Comparison of ENCODE assay signal across 2 cellular contexts in genomic region chr18:9835796-9836195, GRCh38.
TF ChIP-seq lines count a peak whose summit lies in the region.

No MANE protein-coding gene starts in this region.

TF ChIP-seq in SK-N-SH, 30 proteins besides CTCF, POLR2A, EP300 and RAD21 (continued from another document):
- TF ChIP-seq FOXM1 (IDR thresholded peaks at IDR 0.05; ENCODE audit: low read depth) (no peak), MEF2A (IDR thresholded peaks at IDR 0.05; ENCODE audit: borderline replicate concordance, low read depth) (no peak), REST (IDR thresholded peaks at IDR 0.05; ENCODE audit: low read depth, low read length) (no peak), PBX3 (IDR thresholded peaks at IDR 0.05) (no peak), RFX5 (IDR thresholded peaks at IDR 0.05; ENCODE audit: low read length) (no peak)

TF ChIP-seq in SK-N-SH treated with all-trans-retinoic acid at 6 μM for 48 hours, 23 proteins besides CTCF, POLR2A, EP300 and RAD21 (continued from another document):
- no peak for TF ChIP-seq TSHZ2 (CRISPR knock-in tag; IDR thresholded peaks at IDR 0.05)
- TF ChIP-seq ZNF565 (CRISPR knock-in tag; conservative IDR thresholded peaks at IDR 0.05; ENCODE audit: low read depth), result no peak
- no peak for TF ChIP-seq ESRRG (CRISPR knock-in tag; IDR thresholded peaks at IDR 0.05)
TF ChIP-seq in SK-N-SH treated with all-trans-retinoic acid at 6 μM for 48 hours: peak in this region for 0.
